2 cellular contexts compared by ENCODE assay signal in genomic region chr1:173915596-173915995, GRCh38.
TF ChIP-seq lines count a peak whose summit lies in the region.

No MANE protein-coding gene starts in this region.

TF ChIP-seq in SK-N-SH, 30 proteins besides CTCF, POLR2A, EP300 and RAD21 (continued from another document):
- TF ChIP-seq, protein P1, sequence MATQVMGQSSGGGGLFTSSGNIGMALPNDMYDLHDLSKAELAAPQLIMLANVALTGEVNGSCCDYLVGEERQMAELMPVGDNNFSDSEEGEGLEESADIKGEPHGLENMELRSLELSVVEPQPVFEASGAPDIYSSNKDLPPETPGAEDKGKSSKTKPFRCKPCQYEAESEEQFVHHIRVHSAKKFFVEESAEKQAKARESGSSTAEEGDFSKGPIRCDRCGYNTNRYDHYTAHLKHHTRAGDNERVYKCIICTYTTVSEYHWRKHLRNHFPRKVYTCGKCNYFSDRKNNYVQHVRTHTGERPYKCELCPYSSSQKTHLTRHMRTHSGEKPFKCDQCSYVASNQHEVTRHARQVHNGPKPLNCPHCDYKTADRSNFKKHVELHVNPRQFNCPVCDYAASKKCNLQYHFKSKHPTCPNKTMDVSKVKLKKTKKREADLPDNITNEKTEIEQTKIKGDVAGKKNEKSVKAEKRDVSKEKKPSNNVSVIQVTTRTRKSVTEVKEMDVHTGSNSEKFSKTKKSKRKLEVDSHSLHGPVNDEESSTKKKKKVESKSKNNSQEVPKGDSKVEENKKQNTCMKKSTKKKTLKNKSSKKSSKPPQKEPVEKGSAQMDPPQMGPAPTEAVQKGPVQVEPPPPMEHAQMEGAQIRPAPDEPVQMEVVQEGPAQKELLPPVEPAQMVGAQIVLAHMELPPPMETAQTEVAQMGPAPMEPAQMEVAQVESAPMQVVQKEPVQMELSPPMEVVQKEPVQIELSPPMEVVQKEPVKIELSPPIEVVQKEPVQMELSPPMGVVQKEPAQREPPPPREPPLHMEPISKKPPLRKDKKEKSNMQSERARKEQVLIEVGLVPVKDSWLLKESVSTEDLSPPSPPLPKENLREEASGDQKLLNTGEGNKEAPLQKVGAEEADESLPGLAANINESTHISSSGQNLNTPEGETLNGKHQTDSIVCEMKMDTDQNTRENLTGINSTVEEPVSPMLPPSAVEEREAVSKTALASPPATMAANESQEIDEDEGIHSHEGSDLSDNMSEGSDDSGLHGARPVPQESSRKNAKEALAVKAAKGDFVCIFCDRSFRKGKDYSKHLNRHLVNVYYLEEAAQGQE (IDR thresholded peaks at IDR 0.05; ENCODE audit: low read depth, low read length), result peak; percentile 82
- TF ChIP-seq TEAD4 (IDR thresholded peaks at IDR 0.05; ENCODE audit: borderline replicate concordance, insufficient read depth) (no peak), MXI1 (IDR thresholded peaks at IDR 0.05; ENCODE audit: low read depth, low read length) (no peak)
TF ChIP-seq in SK-N-SH: peak in this region for 1.

TF ChIP-seq in SK-N-SH treated with all-trans-retinoic acid at 6 μM for 48 hours, 23 proteins besides CTCF, POLR2A, EP300 and RAD21 (continued from another document):
- TF ChIP-seq TSHZ2 (CRISPR knock-in tag; IDR thresholded peaks at IDR 0.05) (no peak), BACH2 (CRISPR knock-in tag; IDR thresholded peaks at IDR 0.05; ENCODE audit: borderline replicate concordance) (no peak), TCF4 (CRISPR knock-in tag; IDR thresholded peaks at IDR 0.05; ENCODE audit: borderline replicate concordance) (no peak), ZFP30 (CRISPR knock-in tag; IDR thresholded peaks at IDR 0.05) (no peak), CSRNP3 (CRISPR knock-in tag; IDR thresholded peaks at IDR 0.05) (no peak), CSDC2 (CRISPR knock-in tag; IDR thresholded peaks at IDR 0.05) (no peak)
TF ChIP-seq in SK-N-SH treated with all-trans-retinoic acid at 6 μM for 48 hours: peak in this region for 0.
